Comparison of ENCODE assay signal across 2 cellular contexts in genomic region chr14:30564235-30564867, GRCh38.
TF ChIP-seq lines count a peak whose summit lies in the region.

No MANE protein-coding gene starts in this region.

TF ChIP-seq in HepG2, 621 proteins besides CTCF, POLR2A, EP300 and RAD21:
- TF ChIP-seq CBX5 (CRISPR knock-in tag; IDR thresholded peaks at IDR 0.05; ENCODE audit: borderline replicate concordance) (no peak), ZNF224 (CRISPR knock-in tag; IDR thresholded peaks at IDR 0.05) (no peak), CEBPB (IDR thresholded peaks at IDR 0.05; ENCODE audit: borderline replicate concordance, low read depth, low read length) (peak; percentile 70; the same call in 1 of the 2 replicates), YEATS4 (CRISPR knock-in tag; IDR thresholded peaks at IDR 0.05; ENCODE audit: borderline replicate concordance) (no peak), SNAPC2 (CRISPR knock-in tag; IDR thresholded peaks at IDR 0.05) (peak; percentile 21; the same call in 1 of the 2 replicates), FOXA3 (CRISPR knock-in tag; IDR thresholded peaks at IDR 0.05) (0 out of 2 replicates have a peak, but pooled peaks have one; percentile 0), ZSCAN9 (CRISPR knock-in tag; IDR thresholded peaks at IDR 0.05; ENCODE audit: borderline replicate concordance) (no peak), CCDC6 (CRISPR knock-in tag; IDR thresholded peaks at IDR 0.05) (no peak), CEBPG (CRISPR knock-in tag; IDR thresholded peaks at IDR 0.05) (peak; percentile 47; the same call in 1 of the 2 replicates), RBFOX2 (IDR thresholded peaks at IDR 0.05; ENCODE audit: low read depth, low read length) (0 out of 2 replicates have a peak, but pooled peaks have one; percentile 17), ZNF7 (CRISPR knock-in tag; IDR thresholded peaks at IDR 0.05) (peak; percentile 87; the same call in 1 of the 2 replicates), ARID2 (CRISPR knock-in tag; IDR thresholded peaks at IDR 0.05; ENCODE audit: borderline replicate concordance) (0 out of 2 replicates have a peak, but pooled peaks have one; percentile 25), ZNF10 (CRISPR knock-in tag; IDR thresholded peaks at IDR 0.05; ENCODE audit: borderline replicate concordance, low read depth) (no peak), ZNF460 (CRISPR knock-in tag; IDR thresholded peaks at IDR 0.05; ENCODE audit: borderline replicate concordance) (peak; percentile 63; the same call in 1 of the 2 replicates), ZFP90 (CRISPR knock-in tag; IDR thresholded peaks at IDR 0.05; ENCODE audit: borderline replicate concordance) (peak; percentile 100)
- TF ChIP-seq, protein P1, sequence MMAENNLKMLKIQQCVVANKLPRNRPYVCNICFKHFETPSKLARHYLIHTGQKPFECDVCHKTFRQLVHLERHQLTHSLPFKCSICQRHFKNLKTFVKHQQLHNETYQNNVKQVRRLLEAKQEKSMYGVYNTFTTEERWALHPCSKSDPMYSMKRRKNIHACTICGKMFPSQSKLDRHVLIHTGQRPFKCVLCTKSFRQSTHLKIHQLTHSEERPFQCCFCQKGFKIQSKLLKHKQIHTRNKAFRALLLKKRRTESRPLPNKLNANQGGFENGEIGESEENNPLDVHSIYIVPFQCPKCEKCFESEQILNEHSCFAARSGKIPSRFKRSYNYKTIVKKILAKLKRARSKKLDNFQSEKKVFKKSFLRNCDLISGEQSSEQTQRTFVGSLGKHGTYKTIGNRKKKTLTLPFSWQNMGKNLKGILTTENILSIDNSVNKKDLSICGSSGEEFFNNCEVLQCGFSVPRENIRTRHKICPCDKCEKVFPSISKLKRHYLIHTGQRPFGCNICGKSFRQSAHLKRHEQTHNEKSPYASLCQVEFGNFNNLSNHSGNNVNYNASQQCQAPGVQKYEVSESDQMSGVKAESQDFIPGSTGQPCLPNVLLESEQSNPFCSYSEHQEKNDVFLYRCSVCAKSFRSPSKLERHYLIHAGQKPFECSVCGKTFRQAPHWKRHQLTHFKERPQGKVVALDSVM (CRISPR knock-in tag; IDR thresholded peaks at IDR 0.05) = 0 out of 2 replicates have a peak, but pooled peaks have one; percentile 45
- TF ChIP-seq, protein P2, sequence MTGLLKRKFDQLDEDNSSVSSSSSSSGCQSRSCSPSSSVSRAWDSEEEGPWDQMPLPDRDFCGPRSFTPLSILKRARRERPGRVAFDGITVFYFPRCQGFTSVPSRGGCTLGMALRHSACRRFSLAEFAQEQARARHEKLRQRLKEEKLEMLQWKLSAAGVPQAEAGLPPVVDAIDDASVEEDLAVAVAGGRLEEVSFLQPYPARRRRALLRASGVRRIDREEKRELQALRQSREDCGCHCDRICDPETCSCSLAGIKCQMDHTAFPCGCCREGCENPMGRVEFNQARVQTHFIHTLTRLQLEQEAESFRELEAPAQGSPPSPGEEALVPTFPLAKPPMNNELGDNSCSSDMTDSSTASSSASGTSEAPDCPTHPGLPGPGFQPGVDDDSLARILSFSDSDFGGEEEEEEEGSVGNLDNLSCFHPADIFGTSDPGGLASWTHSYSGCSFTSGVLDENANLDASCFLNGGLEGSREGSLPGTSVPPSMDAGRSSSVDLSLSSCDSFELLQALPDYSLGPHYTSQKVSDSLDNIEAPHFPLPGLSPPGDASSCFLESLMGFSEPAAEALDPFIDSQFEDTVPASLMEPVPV (CRISPR knock-in tag; IDR thresholded peaks at IDR 0.05) = no peak
TF ChIP-seq in HepG2: peak in this region for 10.

TF ChIP-seq in IMR-90, 13 proteins besides CTCF, POLR2A, EP300 and RAD21:
- TF ChIP-seq MAZ (IDR thresholded peaks at IDR 0.05; ENCODE audit: borderline replicate concordance, low read depth, low read length) (no peak), CEBPB (IDR thresholded peaks at IDR 0.05; ENCODE audit: low read depth, low read length) (peak; percentile 41; the same call in 1 of the 2 replicates)
TF ChIP-seq in IMR-90: peak in this region for 1.
